Comparison of ENCODE assay signal across 8 cellular contexts in genomic region chr14:23302290-23303225, GRCh38. TPM values are rescaled to one million over a fixed set of nuclear protein-coding genes. Genes with fewer than 3 reads are reported as not detected.
DNase-seq lines count a peak whose midpoint lies in the region; ATAC-seq and TF ChIP-seq lines count a peak whose summit lies in the region.

PPP1R3E (minus strand) TSS chr14:23302859; CDS start chr14:23302576, 283 bp downstream.

- no peaks in the 10 kb centered on the region for H3K9me3 ChIP-seq in osteoblast (ENCODE audit: low read depth, low read length)
- no peaks in the 10 kb centered on the region for H3K9me3 ChIP-seq in thoracic aorta

- H3K4me1 ChIP-seq in osteoblast (ENCODE audit: insufficient read depth, low read length) = peaks cover 50% of the 10 kb centered on the region
- H3K4me1 ChIP-seq in thoracic aorta (ENCODE audit: control insufficient read depth in 1 of 2, low read depth in 2 of 2) = peaks cover 16 to 39% of the 10 kb centered on the region in 2 donors

- H3K27ac ChIP-seq in osteoblast (ENCODE audit: low read depth, low read length) (peak within 1 kb of the TSS; percentile 60), thoracic aorta (peak within 1 kb of the TSS; percentile 96 to 98)

- peak within 1 kb of the TSS; percentile 96 for H2AFZ ChIP-seq in osteoblast (ENCODE audit: low read length)

- peaks cover 15% of the 10 kb centered on the region for H3K79me2 ChIP-seq in osteoblast (ENCODE audit: insufficient read depth, low read length)

- H3K27me3 ChIP-seq in osteoblast (ENCODE audit: insufficient read depth, low read length) (no peaks in the 10 kb centered on the region), thoracic aorta (replicated peaks; ENCODE audit: insufficient read depth) (no peaks in the 10 kb centered on the region)

- H4K20me1 ChIP-seq in osteoblast (ENCODE audit: insufficient read depth, low read length) = peaks cover 1% of the 10 kb centered on the region

- H3K36me3 ChIP-seq in osteoblast (ENCODE audit: insufficient read depth, low read length) (no peaks in the 10 kb centered on the region), thoracic aorta (no peaks in the 10 kb centered on the region)

- ATAC-seq in GM21737 (IDR thresholded peaks at IDR 0.05; ENCODE audit: unreplicated experiment) (peak; percentile 37), thoracic aorta (ENCODE audit: insufficient number of reproducible peaks, low FRiP score, low read depth) (peak; percentile 13)

- H3K4me3 ChIP-seq in LNCaP clone FGC (ENCODE audit: low read depth, low read length) (peak within 1 kb of the TSS; percentile 58), osteoblast (ENCODE audit: insufficient read depth, low read length) (peak within 1 kb of the TSS; percentile 80), thoracic aorta (peak within 1 kb of the TSS; percentile 80)

- peak; percentile 65 for DNase-seq in DMS79 (lab: John Stamatoyannopoulos, UW)
- no peak for DNase-seq in LNCaP clone FGC (ENCODE audit: low read depth)
- DNase-seq in SHP77 (lab: John Stamatoyannopoulos, UW) = peak; percentile 82 to 87
- DNase-seq in activated gamma-delta T cell treated with Interleukin-2 at 50 U/mL for 16 hours = peak; percentile 84
- DNase-seq in glomerular visceral epithelial cell (ENCODE audit: extremely low spot score) = peak; percentile 78
- DNase-seq in osteoblast (ENCODE audit: insufficient read length, low spot score, missing footprints) = peak; percentile 90
- no peak for DNase-seq in thoracic aorta (ENCODE audit: low spot score)

- no peak for TF ChIP-seq CTCF in LNCaP clone FGC (IDR thresholded peaks at IDR 0.05; ENCODE audit: control insufficient read depth, extremely low read depth, insufficient read depth)
- TF ChIP-seq CTCF in osteoblast (IDR thresholded peaks at IDR 0.05; ENCODE audit: extremely low read depth, low read depth, low read length) = no peak
- no peak for TF ChIP-seq CTCF in thoracic aorta (IDR thresholded peaks at IDR 0.05)

- H3K4me2 ChIP-seq in osteoblast (ENCODE audit: insufficient read depth, low read length) = peak within 1 kb of the TSS; percentile 92

RNA-seq across cellular contexts. Expression of gene PPP1R3E, which starts in this region (rescaled TPM):
- total RNA-seq in osteoblast (7.6 and 9.1 TPM in 2 replicates), thoracic aorta (1 to 10 TPM; 8.7 TPM)

Comparison
In these comparisons a context has a peak if more than half of its experiments do, and no peak if none do; other contexts are left out.
1. DNase-seq: peak in DMS79 (single experiment), SHP77 (2 of 2), activated gamma-delta T cell treated with Interleukin-2 at 50 U/mL for 16 hours (single experiment), glomerular visceral epithelial cell (single experiment) and osteoblast (single experiment); none in LNCaP clone FGC (single experiment) and thoracic aorta (single experiment).
2. Peak in every context shown above with its lines, with median percentiles within 50 percentile points of each other: H3K4me3 ChIP-seq.